ENCODE assay signal across 8 cellular contexts in the genomic region with DNA sequence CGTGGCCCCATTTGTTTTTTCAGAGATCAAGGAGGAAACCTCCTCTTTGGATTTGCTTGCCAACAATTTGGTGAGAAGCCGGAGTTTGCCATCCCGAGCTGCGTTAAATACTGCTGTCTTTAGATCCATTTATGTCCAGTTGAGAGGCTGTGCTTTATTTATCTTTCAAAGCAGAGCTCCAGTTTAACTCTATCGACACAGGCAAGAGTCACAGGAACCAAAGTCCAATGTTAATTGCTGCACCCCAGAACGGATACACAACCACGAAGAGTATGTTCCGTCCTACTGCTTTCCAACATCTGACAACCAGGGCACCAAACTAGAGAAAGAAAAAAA. TPM values are rescaled to one million over a fixed set of nuclear protein-coding genes. Genes with fewer than 3 reads are reported as not detected.
DNase-seq lines count a peak whose midpoint lies in the region; ATAC-seq and TF ChIP-seq lines count a peak whose summit lies in the region.

No MANE protein-coding gene starts in this region.

- H3K27me3 ChIP-seq in mucosa of stomach (ENCODE audit: control insufficient read depth, insufficient read depth, low read length): no peaks in the 10 kb centered on the region

- H3K9me3 ChIP-seq in KOPT-K1 (ENCODE audit: insufficient read depth, low read length, poor library complexity, severe bottlenecking) (peaks cover 24% of the 10 kb centered on the region), mucosa of stomach (ENCODE audit: control insufficient read depth, low read length) (no peaks in the 10 kb centered on the region)

- peaks cover 15% of the 10 kb centered on the region for H3K36me3 Mint-ChIP-seq in chondrocyte (ENCODE audit: low read depth)

- peaks cover 10% of the 10 kb centered on the region for H3K4me1 ChIP-seq in mucosa of stomach (ENCODE audit: control insufficient read depth, insufficient read depth, low read length)

- H3K27me3 Mint-ChIP-seq in chondrocyte (ENCODE audit: low read depth): no peaks in the 10 kb centered on the region

- H3K27ac ChIP-seq in KOPT-K1 (ENCODE audit: low read depth, low read length, poor library complexity, severe bottlenecking): peak overlapping the region; percentile 87

- H3K9me3 Mint-ChIP-seq in chondrocyte (ENCODE audit: low read depth): peaks cover 3% of the 10 kb centered on the region

- peak overlapping the region; percentile 94 for H3K4me3 Mint-ChIP-seq in chondrocyte (ENCODE audit: unreplicated experiment)

- H3K27ac Mint-ChIP-seq in chondrocyte (ENCODE audit: unreplicated experiment): peak overlapping the region; percentile 99

- peak overlapping the region; percentile 97 for H3K9ac ChIP-seq in mucosa of stomach (ENCODE audit: low read length)

- no peak for TF ChIP-seq CTCF in AG10803 (conservative IDR thresholded peaks at IDR 0.05; ENCODE audit: low read length)
- TF ChIP-seq CTCF in chondrocyte (IDR thresholded peaks at IDR 0.05): no peak

- no peak for DNase-seq in AG10803 (ENCODE audit: low read depth)
- no peak for DNase-seq in chondrocyte (ENCODE audit: low spot score)
- no peak for DNase-seq in CD1c-positive myeloid dendritic cell (ENCODE audit: extremely low spot score)
- no peak for DNase-seq in activated CD4-positive, alpha-beta T cell treated with anti-CD3 and anti-CD28 coated beads, Interleukin-2, amount 50 U/mL, for 1 hour
- DNase-seq in iPS-NIHi11 (ENCODE audit: low spot score): no peak

- H3K36me3 ChIP-seq in KOPT-K1 (ENCODE audit: insufficient read depth, low read length) (peaks cover 49% of the 10 kb centered on the region), mucosa of stomach (ENCODE audit: control insufficient read depth, insufficient read depth, low read length) (peaks cover 4% of the 10 kb centered on the region)

- ATAC-seq in HG02571 (IDR thresholded peaks at IDR 0.05; ENCODE audit: unreplicated experiment): no peak

- peaks cover 47% of the 10 kb centered on the region for H3K4me1 Mint-ChIP-seq in chondrocyte (ENCODE audit: low read depth)

- H3K4me3 ChIP-seq in AG10803 (ENCODE audit: low read length) (peak overlapping the region; percentile 80), mucosa of stomach (ENCODE audit: low read length) (peak overlapping the region; percentile 71)

RNA-seq across cellular contexts. Expression of a gene that starts 1.2 kb away (rescaled TPM):
- 14.8 to 15.4 TPM (median 14.8 TPM) in 3 replicates for total RNA-seq in chondrocyte

RNA-seq across cellular contexts. Expression of a gene that starts 58.9 kb away (rescaled TPM):
- total RNA-seq in chondrocyte: 3.2 to 4.7 TPM (median 4.0 TPM) in 3 replicates
